10 cellular contexts compared by ENCODE assay signal in genomic region chr4:151013491-151013890, GRCh38. TPM values are rescaled to one million over a fixed set of nuclear protein-coding genes. Genes with fewer than 3 reads are reported as not detected.
DNase-seq lines count a peak whose midpoint lies in the region; ATAC-seq and TF ChIP-seq lines count a peak whose summit lies in the region.
"Had no signal": no experiment of that assay in that cellular context is flagged by ENCODE, and none has a peak within 500 bp of the region (broad histone marks: within the 10 kb centered on the region; RNA-seq: fewer than 3 reads in every experiment).

No MANE protein-coding gene starts in this region.

- H3K4me3 ChIP-seq in BLaER1 treated with 17β-estradiol and CSF1 and Interleukin-3, amounts not matched to agents 10 nM and 100 nM = peak overlapping the region in 5 of 10 experiments; percentile 14 to 97 (median 91); a peak in 9 of 20 replicates
- H3K4me3 ChIP-seq in ascending aorta (peak overlapping the region; percentile 93 to 97), mesendoderm (ENCODE audit: low read length) (no peak overlapping the region)

- peak overlapping the region; percentile 69 to 97 (median 91) for H3K4me2 ChIP-seq in BLaER1 treated with 17β-estradiol and CSF1 and Interleukin-3, amounts not matched to agents 10 nM and 100 nM
- H3K4me2 ChIP-seq in mesendoderm (ENCODE audit: low read length) = peak overlapping the region; percentile 54

- H3K56ac ChIP-seq in mesendoderm (ENCODE audit: low read length) = peak overlapping the region; percentile 60

- H3K4ac ChIP-seq in mesendoderm (ENCODE audit: low read depth, low read length) = no peak overlapping the region

- H3K27ac ChIP-seq in BLaER1 treated with 17β-estradiol and CSF1 and Interleukin-3, amounts not matched to agents 10 nM and 100 nM = no peak overlapping the region
- H3K27ac ChIP-seq in ascending aorta = no peak overlapping the region
- H3K27ac ChIP-seq in mesendoderm (ENCODE audit: low read depth, low read length) = no peak overlapping the region

- no peak overlapping the region for H2AK5ac ChIP-seq in mesendoderm (ENCODE audit: low read length)

- no peak for TF ChIP-seq CTCF in ascending aorta (IDR thresholded peaks at IDR 0.05)

- H4K5ac ChIP-seq in mesendoderm (ENCODE audit: low read length) = no peak overlapping the region

- peaks cover 19 to 32% (median 25%) of the 10 kb centered on the region in 10 experiments for H3K4me1 ChIP-seq in BLaER1 treated with 17β-estradiol and CSF1 and Interleukin-3, amounts not matched to agents 10 nM and 100 nM
- H3K4me1 ChIP-seq in ascending aorta = peaks cover 0 to 2% of the 10 kb centered on the region in 2 donors
- H3K4me1 ChIP-seq in mesendoderm (ENCODE audit: control insufficient read depth, low read depth, low read length) = no peaks in the 10 kb centered on the region

- H3K9ac ChIP-seq in BLaER1 treated with 17β-estradiol and CSF1 and Interleukin-3, amounts not matched to agents 10 nM and 100 nM = peak overlapping the region in 1 of 11 experiments; percentile 82; a peak in 3 of 22 replicates
- peak overlapping the region; percentile 29 for H3K9ac ChIP-seq in mesendoderm (ENCODE audit: low read length)

- no peak overlapping the region for H2BK15ac ChIP-seq in mesendoderm (replicated peaks; ENCODE audit: low read depth)

- ATAC-seq in GM18861 (IDR thresholded peaks at IDR 0.05; ENCODE audit: unreplicated experiment) (no peak), HG03439 (IDR thresholded peaks at IDR 0.05; ENCODE audit: unreplicated experiment) (no peak)

- WGBS in mesendoderm (ENCODE audit: extremely low coverage, insufficient coverage, low lambda C conversion rate) = no CpG with 5 or more reads among the region's 1 CpG

- peaks cover 0 to 21% (median 9%) of the 10 kb centered on the region in 11 experiments; a peak in 10 of 22 replicates for H3K36me3 ChIP-seq in BLaER1 treated with 17β-estradiol and CSF1 and Interleukin-3, amounts not matched to agents 10 nM and 100 nM
- H3K36me3 ChIP-seq in ascending aorta (no peaks in the 10 kb centered on the region), mesendoderm (ENCODE audit: control insufficient read depth, insufficient read depth, low read length) (no peaks in the 10 kb centered on the region)

- peaks cover 0 to 7% (median 0%) of the 10 kb centered on the region in 11 experiments; a peak in 2 of 22 replicates for H4K20me1 ChIP-seq in BLaER1 treated with 17β-estradiol and CSF1 and Interleukin-3, amounts not matched to agents 10 nM and 100 nM

- H3K79me1 ChIP-seq in mesendoderm (ENCODE audit: low read length) = peaks cover 2% of the 10 kb centered on the region

- H3K27me3 ChIP-seq in BLaER1 treated with 17β-estradiol and CSF1 and Interleukin-3, amounts not matched to agents 10 nM and 100 nM = no peaks in the 10 kb centered on the region
- no peaks in the 10 kb centered on the region for H3K27me3 ChIP-seq in ascending aorta
- no peaks in the 10 kb centered on the region for H3K27me3 ChIP-seq in mesendoderm (ENCODE audit: insufficient read depth, low read length, poor library complexity)

- H3K9me3 ChIP-seq in BLaER1 treated with 17β-estradiol and CSF1 and Interleukin-3, amounts not matched to agents 10 nM and 100 nM (replicated peaks in 1 of 11) = peaks cover 0 to 10% (median 5%) of the 10 kb centered on the region in 11 experiments; a peak in 5 of 22 replicates
- no peaks in the 10 kb centered on the region for H3K9me3 ChIP-seq in ascending aorta

- DNase-seq in HT-29 (ENCODE audit: low spot score) (peak; percentile 28), ascending aorta (ENCODE audit: low spot score in 2 of 2) (no peak), mesendoderm (no peak), T-helper 9 cell (no peak), cerebellar cortex (ENCODE audit: low spot score) (no peak)
- DNase-seq: cerebellar nuclear complex; stimulated activated CD4-positive, alpha-beta T cell treated with anti-CD3 and anti-CD28 coated beads, Interleukin-12 subunit alpha, Interleukin-12 subunit beta, amount 100 ng/mL, for 4 hours had no signal

- H2BK5ac ChIP-seq in mesendoderm (ENCODE audit: low read length) = no peak overlapping the region

- H3K23ac ChIP-seq in mesendoderm (ENCODE audit: low read length) = no peak overlapping the region

- no peak overlapping the region for H2BK120ac ChIP-seq in mesendoderm (ENCODE audit: low read depth, low read length)

- no peak overlapping the region for H3K18ac ChIP-seq in mesendoderm (ENCODE audit: low read length)

- peaks cover 30% of the 10 kb centered on the region for H3K79me2 ChIP-seq in mesendoderm (ENCODE audit: control insufficient read depth, insufficient read depth, low read length)

- intact Hi-C loops in ascending aorta (cut with DNase I) = no loop called here

- no peak overlapping the region for H4K8ac ChIP-seq in mesendoderm (ENCODE audit: low read depth, low read length)

RNA-seq across cellular contexts. Expression of gene LRBA, which starts 1.6 kb away (rescaled TPM):
- total RNA-seq in HT-29 (2014; rRNA removed; shearing (Covaris generic)) = 53.4 and 58.9 TPM in 2 replicates
- 15.2 TPM for total RNA-seq in ascending aorta
- polyA plus RNA-seq in mesendoderm (2013, experiment 1 of 2) = 17.7 TPM
- 17.8 TPM for polyA plus RNA-seq in mesendoderm (2013, experiment 2 of 2)
